24 cellular contexts compared by ENCODE assay signal in the genomic region with DNA sequence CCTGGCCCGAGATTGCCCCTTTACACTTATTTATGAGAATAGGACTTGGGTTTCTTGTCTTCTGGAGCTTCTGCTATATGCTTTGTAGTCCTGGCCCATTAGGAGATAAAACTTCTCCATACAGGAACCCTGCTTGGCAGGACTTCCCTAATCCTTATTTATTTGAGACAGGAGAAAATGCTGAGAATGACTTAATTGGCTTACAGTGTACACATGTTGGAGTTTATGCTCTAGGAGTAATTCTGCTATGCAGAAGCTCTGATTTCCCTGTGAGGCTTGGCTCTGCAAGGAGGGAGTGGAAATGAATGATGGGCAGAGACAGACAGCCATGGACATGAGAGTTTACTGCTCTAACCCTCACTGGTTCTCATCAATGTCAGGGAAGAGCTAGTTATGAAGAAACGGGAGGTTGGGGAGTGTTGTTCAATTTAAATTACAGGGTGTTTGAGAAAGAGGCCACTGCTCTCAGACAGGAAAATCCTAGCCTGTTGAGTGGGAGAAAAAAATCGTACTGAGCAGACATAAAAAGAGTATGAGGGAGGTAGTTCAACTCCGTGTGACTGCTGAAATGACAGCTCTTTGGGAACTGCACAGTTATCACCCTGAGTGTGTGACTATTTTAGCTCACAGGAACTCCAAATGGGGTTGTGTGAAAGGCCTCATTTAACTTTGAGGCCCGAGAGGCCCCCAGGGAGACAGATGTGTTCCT. TPM values are rescaled to one million over a fixed set of nuclear protein-coding genes. Genes with fewer than 3 reads are reported as not detected.
DNase-seq lines count a peak whose midpoint lies in the region; TF ChIP-seq lines count a peak whose summit lies in the region.
"Had no signal": no experiment of that assay in that cellular context is flagged by ENCODE, and none has a peak within 500 bp of the region (broad histone marks: within the 10 kb centered on the region; RNA-seq: fewer than 3 reads in every experiment).

No MANE protein-coding gene starts in this region.

- H3K4me3 ChIP-seq in BLaER1 (peak overlapping the region; percentile 27), Loucy (ENCODE audit: low read length, poor library complexity, severe bottlenecking) (no peak overlapping the region), fibroblast of villous mesenchyme (ENCODE audit: low read depth, low read length) (no peak overlapping the region)
- H3K4me3 ChIP-seq: body of pancreas, colonic mucosa, lower lobe of right lung, thoracic aorta had no signal

- H3K4me1 ChIP-seq in BLaER1, result peaks cover 68% of the 10 kb centered on the region
- H3K4me1 ChIP-seq in Loucy (ENCODE audit: insufficient read depth, low read length, poor library complexity, severe bottlenecking), result peaks cover 49% of the 10 kb centered on the region
- H3K4me1 ChIP-seq: body of pancreas, colonic mucosa, lower lobe of right lung had no signal

- TF ChIP-seq CTCF in Loucy (conservative IDR thresholded peaks at IDR 0.05; ENCODE audit: low read length) (no peak), fibroblast of villous mesenchyme (IDR thresholded peaks at IDR 0.05; ENCODE audit: insufficient read depth, low read depth, low read length) (no peak)

- no peaks in the 10 kb centered on the region for H3K9me2 ChIP-seq in Loucy (replicated peaks; ENCODE audit: low read depth, low read length)

- H3K27ac ChIP-seq in BLaER1, result peak overlapping the region; percentile 60
- H3K27ac ChIP-seq: body of pancreas, colonic mucosa, lower lobe of right lung, thoracic aorta had no signal

- H3K36me3 ChIP-seq in BLaER1 (no peaks in the 10 kb centered on the region), Loucy (ENCODE audit: insufficient read depth, low read length) (no peaks in the 10 kb centered on the region)
- H3K36me3 ChIP-seq: colonic mucosa, lower lobe of right lung, thoracic aorta had no signal

- H3K9me3 ChIP-seq in BLaER1 (no peaks in the 10 kb centered on the region), Loucy (ENCODE audit: insufficient read depth, low read depth, low read length) (no peaks in the 10 kb centered on the region)
- H3K9me3 ChIP-seq: body of pancreas, colonic mucosa, lower lobe of right lung, thoracic aorta had no signal

- no peaks in the 10 kb centered on the region for H4K20me1 ChIP-seq in BLaER1
- H4K20me1 ChIP-seq in Loucy (ENCODE audit: insufficient read depth, low read length, poor library complexity, severe bottlenecking), result no peaks in the 10 kb centered on the region

- H3K79me2 ChIP-seq in Loucy (ENCODE audit: insufficient read depth, low read length), result no peaks in the 10 kb centered on the region

- H3F3A ChIP-seq in Loucy (ENCODE audit: low read depth), result no peaks in the 10 kb centered on the region

- H3K27me3 ChIP-seq in BLaER1 (no peaks in the 10 kb centered on the region), Loucy (ENCODE audit: insufficient read depth, low read length, poor library complexity, severe bottlenecking) (no peaks in the 10 kb centered on the region)
- H3K27me3 ChIP-seq: body of pancreas, colonic mucosa had no signal

- DNase-seq in fibroblast of villous mesenchyme (ENCODE audit: low read depth) (peak; percentile 88), middle frontal gyrus (ENCODE audit: extremely low spot score, low spot score) (peak; percentile 36), NCI-H146 treated with DMSO at 0.1 percent for 48 hours (lab: John Stamatoyannopoulos, UW; ENCODE audit: unreplicated experiment) (no peak), occipital lobe (lab: John Stamatoyannopoulos, UW) (no peak)
- no peak for DNase-seq in activated naive CD4-positive, alpha-beta T cell (lab: John Stamatoyannopoulos, UW)
- no peak for DNase-seq in stimulated activated CD4-positive, alpha-beta T cell treated with anti-CD3 and anti-CD28 coated beads, Interleukin-2, amount 100 ng/mL, for 48 hours
- DNase-seq: activated CD4-positive, alpha-beta T cell treated with anti-CD3 and anti-CD28 coated beads, Interleukin-2, amount 10 ng/mL, durations not matched to agents 7 days and 5 days; activated CD8-positive, alpha-beta memory T cell treated with anti-CD3 and anti-CD28 coated beads, Interleukin-2, amount 50 U/mL, for 4 hours; activated naive CD8-positive, alpha-beta T cell treated with anti-CD3 and anti-CD28 coated beads, Interleukin-2, amount 10 ng/mL, durations not matched to agents 7 days and 5 days; body of pancreas; colonic mucosa; DMS79 treated with DMSO at 0.1 percent for 48 hours; glutamatergic neuron; lower lobe of right lung; NCI-H1436 treated with DMSO at 0.1 percent for 48 hours; NCI-H2171; NCI-H526; SHP77 treated with DMSO at 0.1 percent for 48 hours had no signal

- H3K4me2 ChIP-seq in BLaER1 (peak overlapping the region; percentile 84), Loucy (ENCODE audit: low read depth, low read length, poor library complexity, severe bottlenecking) (peak overlapping the region; percentile 12)

- H2AFZ ChIP-seq in Loucy (ENCODE audit: low read length), result peak overlapping the region; percentile 43; the same call in 1 of the 2 replicates

- peak overlapping the region; percentile 42 for H3K9ac ChIP-seq in BLaER1
- peak overlapping the region; percentile 6 for H3K9ac ChIP-seq in Loucy (ENCODE audit: low read depth, low read length, poor library complexity, severe bottlenecking)

RNA-seq across cellular contexts. Expression of a gene that starts 37.5 kb away (rescaled TPM):
- total RNA-seq in fibroblast of villous mesenchyme (0.43 and 0.97 TPM in 2 replicates), occipital lobe (not detected)
- total RNA-seq: activated CD4-positive, alpha-beta T cell treated with anti-CD3 and anti-CD28 coated beads, Interleukin-2, amount 10 ng/mL, durations not matched to agents 7 days and 5 days; activated naive CD8-positive, alpha-beta T cell treated with anti-CD3 and anti-CD28 coated beads, Interleukin-2, amount 10 ng/mL, durations not matched to agents 7 days and 5 days; activated T-helper 2 cell treated with anti-CD3 and anti-CD28 coated beads, Interferon-gamma antibody, Interleukin-2, Interleukin-4, amounts not matched to agents 10 μg/mL and 5 μg/mL and 100 μg/mL, durations not matched to agents 14 hours and 24 hours and 36 hours; body of pancreas; colonic mucosa; lower lobe of right lung; sciatic nerve; T-helper 1 cell treated with Interleukin-12 subunit alpha and Interleukin-12 subunit beta and Interleukin-4 antibody, amounts not matched to agents 30 ng/mL and 1 ng/mL, for 36 hours; thoracic aorta had no signal

Comparison
In these comparisons a context has a peak if more than half of its experiments do, and no peak if none do; other contexts are left out.
1. DNase-seq: peak in fibroblast of villous mesenchyme (single experiment) and middle frontal gyrus (single experiment); none in NCI-H146 treated with DMSO at 0.1 percent for 48 hours (single experiment), occipital lobe (single experiment), activated naive CD4-positive, alpha-beta T cell (0 of 4) and stimulated activated CD4-positive, alpha-beta T cell treated with anti-CD3 and anti-CD28 coated beads, Interleukin-2, amount 100 ng/mL, for 48 hours (0 of 2).